9 cellular contexts compared by ENCODE assay signal in genomic region chr10:124693801-124694416, GRCh38. TPM values are rescaled to one million over a fixed set of nuclear protein-coding genes. Genes with fewer than 3 reads are reported as not detected.
DNase-seq lines count a peak whose midpoint lies in the region; ATAC-seq and TF ChIP-seq lines count a peak whose summit lies in the region.
"Had no signal": no experiment of that assay in that cellular context is flagged by ENCODE, and none has a peak within 500 bp of the region (broad histone marks: within the 10 kb centered on the region; RNA-seq: fewer than 3 reads in every experiment).

No MANE protein-coding gene starts in this region.

- H3K36me3 Mint-ChIP-seq in activated naive CD4-positive, alpha-beta T cell treated with anti-CD3 and anti-CD28 coated beads, Interleukin-2, amount 10 ng/mL, durations not matched to agents 7 days and 5 days, result peaks cover 67% of the 10 kb centered on the region
- H3K36me3 Mint-ChIP-seq in immature natural killer cell, result peaks cover 22 to 46% (median 29%) of the 10 kb centered on the region in 3 donors

- POLR2A ChIA-PET in RWPE1 (lab: Yijun Ruan, JAX; ENCODE audit: low non-redundant PET), result no interaction called here

- WGBS in urinary bladder, result 40% methylated on average over 10 of the region's 10 CpGs

- H3K4me1 ChIP-seq in urinary bladder (ENCODE audit: insufficient read depth), result no peaks in the 10 kb centered on the region
- H3K4me1 ChIP-seq: right lobe of liver had no signal

- H3K27ac ChIP-seq in RWPE1 (peak overlapping the region; percentile 20; the same call in 1 of the 2 replicates), urinary bladder (ENCODE audit: low read depth) (peak overlapping the region; percentile 79)
- H3K27ac ChIP-seq: right lobe of liver had no signal

- DNase-seq in activated naive CD4-positive, alpha-beta T cell treated with anti-CD3 and anti-CD28 coated beads, Interleukin-2, amount 10 ng/mL, durations not matched to agents 7 days and 5 days, result no peak
- no peak for DNase-seq in activated naive CD4-positive, alpha-beta T cell treated with Interleukin-2 at 50 U/mL for 16 hours
- DNase-seq in RWPE1 (ENCODE audit: low spot score), result no peak
- no peak for DNase-seq in immature natural killer cell
- no peak for DNase-seq in stimulated activated naive CD4-positive, alpha-beta T cell (lab: John Stamatoyannopoulos, UW)
- no peak for DNase-seq in AG08396 (ENCODE audit: low spot score)

- peak overlapping the region; percentile 79 for H3K27ac Mint-ChIP-seq in activated naive CD4-positive, alpha-beta T cell treated with anti-CD3 and anti-CD28 coated beads, Interleukin-2, amount 10 ng/mL, durations not matched to agents 7 days and 5 days
- peak overlapping the region; percentile 75 to 99 (median 96) for H3K27ac Mint-ChIP-seq in immature natural killer cell

- H3K4me1 Mint-ChIP-seq in activated naive CD4-positive, alpha-beta T cell treated with anti-CD3 and anti-CD28 coated beads, Interleukin-2, amount 10 ng/mL, durations not matched to agents 7 days and 5 days, result peaks cover 83% of the 10 kb centered on the region
- H3K4me1 Mint-ChIP-seq in immature natural killer cell, result peaks cover 92 to 96% of the 10 kb centered on the region in 2 donors

- no peaks in the 10 kb centered on the region for H3K36me3 ChIP-seq in urinary bladder (ENCODE audit: insufficient read depth)

- no peaks in the 10 kb centered on the region for H3K27me3 Mint-ChIP-seq in activated naive CD4-positive, alpha-beta T cell treated with anti-CD3 and anti-CD28 coated beads, Interleukin-2, amount 10 ng/mL, durations not matched to agents 7 days and 5 days
- peaks cover 19 to 31% (median 22%) of the 10 kb centered on the region in 3 donors for H3K27me3 Mint-ChIP-seq in immature natural killer cell (ENCODE audit: low read depth in 3 of 3)

- CTCF ChIA-PET in activated naive CD4-positive, alpha-beta T cell treated with anti-CD3 and anti-CD28 coated beads, Interleukin-2, amount 10 ng/mL, durations not matched to agents 7 days and 5 days (lab: Charles Lee), result no interaction called here
- CTCF ChIA-PET in RWPE1 (lab: Yijun Ruan, JAX), result interaction anchor here (0.6 to 0.8 kb wide), 2 partner anchors 164 to 328 kb away, joined by 3 to 7 read pairs; no protein-coding TSS in a partner anchor

- TF ChIP-seq CTCF in RWPE1 (conservative IDR thresholded peaks at IDR 0.05; ENCODE audit: low read depth), result no peak

- H3K4me3 ChIP-seq in urinary bladder (ENCODE audit: low read depth, low read length), result no peak overlapping the region
- H3K4me3 ChIP-seq: right lobe of liver had no signal

- no peak for ATAC-seq in esophagus mucosa

- no peak overlapping the region for H3K4me3 Mint-ChIP-seq in activated naive CD4-positive, alpha-beta T cell treated with anti-CD3 and anti-CD28 coated beads, Interleukin-2, amount 10 ng/mL, durations not matched to agents 7 days and 5 days
- H3K4me3 Mint-ChIP-seq in immature natural killer cell, result peak overlapping the region in 3 of 5 donors; percentile 21 to 88 (median 45)

- no peaks in the 10 kb centered on the region for H3K9me3 Mint-ChIP-seq in activated naive CD4-positive, alpha-beta T cell treated with anti-CD3 and anti-CD28 coated beads, Interleukin-2, amount 10 ng/mL, durations not matched to agents 7 days and 5 days
- H3K9me3 Mint-ChIP-seq in immature natural killer cell, result no peaks in the 10 kb centered on the region

RNA-seq across cellular contexts. Expression of gene FAM53B, which starts 50.3 kb away (rescaled TPM):
- polyA plus RNA-seq in immature natural killer cell (10 to 100 TPM; 12.1 to 62.1 (median 23.8) TPM), urinary bladder (15.9 TPM)
- total RNA-seq in urinary bladder (19.8 TPM), esophagus mucosa (24.9 TPM)
